19 cellular contexts compared by ENCODE assay signal in genomic region chr12:119202121-119202527, GRCh38. TPM values are rescaled to one million over a fixed set of nuclear protein-coding genes. Genes with fewer than 3 reads are reported as not detected.
DNase-seq lines count a peak whose midpoint lies in the region; ATAC-seq and TF ChIP-seq lines count a peak whose summit lies in the region.
"Had no signal": no experiment of that assay in that cellular context is flagged by ENCODE, and none has a peak within 500 bp of the region (broad histone marks: within the 10 kb centered on the region; RNA-seq: fewer than 3 reads in every experiment).

No MANE protein-coding gene starts in this region.

- H3K36me3 ChIP-seq in HUES64 (ENCODE audit: insufficient read depth, low read length) = no peaks in the 10 kb centered on the region
- no peaks in the 10 kb centered on the region for H3K36me3 ChIP-seq in stomach
- H3K36me3 ChIP-seq: BLaER1, heart left ventricle had no signal

- H3K9me3 ChIP-seq in HUES64 (ENCODE audit: insufficient read depth, low read depth, low read length) (no peaks in the 10 kb centered on the region), stomach (no peaks in the 10 kb centered on the region)
- H3K9me3 ChIP-seq: BLaER1, heart left ventricle, SK-N-SH had no signal

- WGBS in HUES64 = 62% methylated on average over 5 of the region's 5 CpGs
- WGBS in stomach, 5 donors = 56 to 81% (median 77%) methylated on average over 5 of the region's 5 CpGs

- TF ChIP-seq POLR2A in stomach (IDR thresholded peaks at IDR 0.05) = no peak

- H3K27me3 ChIP-seq in HUES64 (ENCODE audit: insufficient read depth, low read length) (no peaks in the 10 kb centered on the region), stomach (no peaks in the 10 kb centered on the region)
- H3K27me3 ChIP-seq: BLaER1, heart left ventricle had no signal

- no peak for TF ChIP-seq EP300 in stomach (IDR thresholded peaks at IDR 0.05)

- H3K4me3 ChIP-seq in HUES64 (ENCODE audit: low read length) (no peak overlapping the region), stomach (no peak overlapping the region)
- H3K4me3 ChIP-seq: BLaER1, GM12878, GM23248, heart left ventricle had no signal

- ATAC-seq in HG02938 (IDR thresholded peaks at IDR 0.05; ENCODE audit: unreplicated experiment) = no peak
- ATAC-seq: GM12878, heart left ventricle had no signal

- no peak overlapping the region for H3K9ac ChIP-seq in HUES64 (ENCODE audit: low read depth, low read length)
- H3K9ac ChIP-seq: BLaER1, GM23248, SK-N-SH had no signal

- TF ChIP-seq CTCF in stomach (IDR thresholded peaks at IDR 0.05) = no peak

- intact Hi-C loops in stomach (cut with DNase I; ENCODE audit: low total_unique reads) = no loop called here

- peaks cover 21% of the 10 kb centered on the region for H3K4me1 ChIP-seq in HUES64 (ENCODE audit: insufficient read depth, low read length)
- peaks cover 0 to 35% (median 2%) of the 10 kb centered on the region in 4 donors for H3K4me1 ChIP-seq in stomach
- H3K4me1 ChIP-seq: BLaER1 had no signal

- H3K27ac ChIP-seq in HUES64 (ENCODE audit: low read depth, low read length) = peak overlapping the region; percentile 69; the same call in 1 of the 2 replicates
- H3K27ac ChIP-seq in stomach = no peak overlapping the region
- H3K27ac ChIP-seq: BLaER1, GM23248 had no signal

- DNase-seq in COLO668 (lab: John Stamatoyannopoulos, UW; ENCODE audit: unreplicated experiment) (peak; percentile 26), NCI-H345 treated with DMSO at 0.1 percent for 48 hours (lab: John Stamatoyannopoulos, UW; ENCODE audit: unreplicated experiment) (peak; percentile 98), islet precursor cell (peak; percentile 54), occipital lobe (lab: John Stamatoyannopoulos, UW) (no peak), stomach (no peak)
- DNase-seq in activated CD4-positive, CD25-positive, alpha-beta regulatory T cell (lab: John Stamatoyannopoulos, UW) = no peak
- DNase-seq: activated CD4-positive, alpha-beta memory T cell treated with anti-CD3 and anti-CD28 coated beads for 36 hours; activated naive CD4-positive, alpha-beta T cell; central memory CD4-positive, alpha-beta T cell; GM23248; heart left ventricle; MV-4-11; NCI-H446; SK-N-SH; stimulated activated CD8-positive, alpha-beta memory T cell treated with anti-CD3 and anti-CD28 coated beads, Interleukin-4, amount 100 ng/mL, for 48 hours had no signal

RNA-seq across cellular contexts. Expression of gene HSPB8, which starts 23.4 kb away (rescaled TPM):
- polyA plus RNA-seq in HUES64 (2013, experiment 1 of 2) = 4.4 TPM
- 4.4 TPM for polyA plus RNA-seq in HUES64 (2013, experiment 2 of 2)
- total RNA-seq in occipital lobe (4.2 TPM), stomach (100 to 1,000 TPM in 1 of 5 donors, 10 to 100 TPM in 4; 17.3 to 253 (median 67.5) TPM)
- polyA plus RNA-seq in stomach = 100 to 1,000 TPM in 1 of 3 donors, 10 to 100 TPM in 2; 20.9 to 116 (median 22.7) TPM
- total RNA-seq: activated CD4-positive, alpha-beta memory T cell treated with anti-CD3 and anti-CD28 coated beads for 36 hours had no signal
- polyA plus RNA-seq: GM12878 had no signal

Comparison
In these comparisons a context has a peak if more than half of its experiments do, and no peak if none do; other contexts are left out.
1. DNase-seq: peak in COLO668 (single experiment), NCI-H345 treated with DMSO at 0.1 percent for 48 hours (single experiment) and islet precursor cell (single experiment); none in occipital lobe (single experiment), stomach (single experiment) and activated CD4-positive, CD25-positive, alpha-beta regulatory T cell (0 of 4).